Comparison of ENCODE assay signal across 16 cellular contexts in the genomic region with DNA sequence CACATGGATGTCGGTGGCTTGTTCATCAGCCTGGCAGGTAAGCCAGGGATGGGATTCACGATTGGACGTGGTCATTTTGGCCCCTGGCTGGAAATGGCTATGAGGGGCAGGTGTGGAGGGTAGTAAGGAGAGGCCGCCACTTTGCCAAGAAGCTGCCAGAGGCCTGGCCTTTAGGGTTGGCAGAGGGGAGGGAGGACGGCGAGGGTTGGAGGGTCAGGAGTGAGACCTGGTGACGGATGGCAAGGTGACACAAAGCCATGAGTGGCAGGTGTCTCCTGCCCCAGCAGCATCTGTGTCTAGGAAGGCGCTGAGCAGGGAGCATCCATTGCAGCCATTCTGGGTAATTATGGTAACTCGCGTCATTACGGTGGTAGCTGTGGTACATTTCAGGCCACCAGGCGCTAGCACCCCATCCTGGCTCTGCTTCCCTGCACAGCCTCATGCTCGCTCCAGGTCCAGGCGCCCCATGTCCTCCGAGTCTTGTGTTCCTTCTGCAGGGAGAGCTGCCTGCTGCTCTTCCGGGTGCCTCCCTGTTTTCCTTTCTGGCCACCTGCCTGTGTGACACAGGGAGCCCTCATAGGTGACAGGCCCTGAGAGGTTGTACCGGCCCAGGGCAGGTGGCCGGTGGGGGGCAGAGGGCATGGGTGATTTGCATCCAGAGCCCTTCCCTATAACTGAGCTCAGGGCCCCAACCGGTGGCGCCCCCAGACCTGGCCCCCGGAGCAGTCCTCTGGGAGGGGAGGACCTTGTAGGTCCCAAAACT. TPM values are rescaled to one million over a fixed set of nuclear protein-coding genes. Genes with fewer than 3 reads are reported as not detected.
DNase-seq lines count a peak whose midpoint lies in the region; ATAC-seq and TF ChIP-seq lines count a peak whose summit lies in the region.
"Had no signal": no experiment of that assay in that cellular context is flagged by ENCODE, and none has a peak within 500 bp of the region (broad histone marks: within the 10 kb centered on the region; RNA-seq: fewer than 3 reads in every experiment).

No MANE protein-coding gene starts in this region.

- no peak overlapping the region for H4K5ac ChIP-seq in mesendoderm (ENCODE audit: low read length)

- peak overlapping the region; percentile 74 for H3K4me3 Mint-ChIP-seq in CD4-positive, alpha-beta T cell
- H3K4me3 Mint-ChIP-seq in HFFc6, result no peak overlapping the region
- no peak overlapping the region for H3K4me3 Mint-ChIP-seq in nephron progenitor cell

- H3K27me3 ChIP-seq in CD4-positive, alpha-beta T cell (ENCODE audit: control insufficient read depth, insufficient read depth, low read length), result peaks cover 3% of the 10 kb centered on the region
- no peaks in the 10 kb centered on the region for H3K27me3 ChIP-seq in mesendoderm (ENCODE audit: insufficient read depth, low read length, poor library complexity)

- H3K79me2 ChIP-seq in mesendoderm (ENCODE audit: control insufficient read depth, insufficient read depth, low read length), result peaks cover 7% of the 10 kb centered on the region
- H3K79me2 ChIP-seq: parathyroid adenoma had no signal

- H3K4me1 Mint-ChIP-seq in CD4-positive, alpha-beta T cell (ENCODE audit: low read depth), result peaks cover 62% of the 10 kb centered on the region
- H3K4me1 Mint-ChIP-seq in HFFc6 (ENCODE audit: low read depth) (peaks cover 61% of the 10 kb centered on the region), nephron progenitor cell (peaks cover 66% of the 10 kb centered on the region)

- POLR2A ChIA-PET in CD4-positive, alpha-beta T cell (lab: Charles Lee), result interaction anchor here (1.5 to 1.6 kb wide), 2 partner anchors 14 to 134 kb away, joined by 4 to 5 read pairs; partner anchors contain the start of gene KXD1

- no peak for ATAC-seq in CD4-positive, alpha-beta T cell (ENCODE audit: poor library complexity)
- ATAC-seq in GM18870 (IDR thresholded peaks at IDR 0.05; ENCODE audit: unreplicated experiment) (no peak), GM18519 (IDR thresholded peaks at IDR 0.05; ENCODE audit: low FRiP score, unreplicated experiment) (no peak)
- ATAC-seq: stimulated activated naive CD8-positive, alpha-beta T cell treated with anti-CD3 and anti-CD28 coated beads, Interleukin-15, amount 100 ng/mL, for 72 hours had no signal

- no peak overlapping the region for H2AK5ac ChIP-seq in mesendoderm (ENCODE audit: low read length)

- no peaks in the 10 kb centered on the region for H3K36me3 ChIP-seq in mesendoderm (ENCODE audit: control insufficient read depth, insufficient read depth, low read length)

- no peak for DNase-seq in CD4-positive, alpha-beta T cell
- DNase-seq in HFFc6 (no peak), cerebellar cortex (ENCODE audit: low spot score) (peak; percentile 28), nephron progenitor cell (no peak), mesendoderm (no peak), NCI-H226 (no peak)
- DNase-seq: foreskin fibroblast; HCEC 1CT; kidney glomerular epithelial cell; NCI-H146; SIG-M5; stimulated activated naive CD8-positive, alpha-beta T cell treated with anti-CD3 and anti-CD28 coated beads, Interleukin-15, amount 100 ng/mL, for 72 hours had no signal

- H2BK5ac ChIP-seq in mesendoderm (ENCODE audit: low read length), result no peak overlapping the region

- peaks cover 5% of the 10 kb centered on the region for H3K27me3 Mint-ChIP-seq in CD4-positive, alpha-beta T cell
- H3K27me3 Mint-ChIP-seq in HFFc6 (ENCODE audit: insufficient read depth) (peaks cover 4% of the 10 kb centered on the region), nephron progenitor cell (ENCODE audit: low read depth, poor library complexity) (no peaks in the 10 kb centered on the region)

- H3K23ac ChIP-seq in mesendoderm (ENCODE audit: low read length), result no peak overlapping the region

- no peak overlapping the region for H3K4me2 ChIP-seq in mesendoderm (ENCODE audit: low read length)

- H3K9ac ChIP-seq in mesendoderm (ENCODE audit: low read length), result no peak overlapping the region
- H3K9ac ChIP-seq: parathyroid adenoma had no signal

- H2BK15ac ChIP-seq in mesendoderm (replicated peaks; ENCODE audit: low read depth), result no peak overlapping the region

- H3K36me3 Mint-ChIP-seq in CD4-positive, alpha-beta T cell (ENCODE audit: low read depth), result no peaks in the 10 kb centered on the region
- no peaks in the 10 kb centered on the region for H3K36me3 Mint-ChIP-seq in HFFc6 (ENCODE audit: low read depth)
- no peaks in the 10 kb centered on the region for H3K36me3 Mint-ChIP-seq in nephron progenitor cell (ENCODE audit: low read depth)

- peaks cover 4% of the 10 kb centered on the region for H3K4me1 ChIP-seq in mesendoderm (ENCODE audit: control insufficient read depth, low read depth, low read length)

- intact Hi-C loops in CD4-positive, alpha-beta T cell (cut with DNase I, micrococcal nuclease), result no loop called here

- no peak for TF ChIP-seq CTCF in CD4-positive, alpha-beta T cell (IDR thresholded peaks at IDR 0.05)
- TF ChIP-seq CTCF in HFFc6 (IDR thresholded peaks at IDR 0.05), result no peak
- TF ChIP-seq CTCF in nephron progenitor cell (IDR thresholded peaks at IDR 0.05), result no peak

- H3K9me3 ChIP-seq in CD4-positive, alpha-beta T cell (ENCODE audit: control insufficient read depth, low read length), result no peaks in the 10 kb centered on the region

- no peak overlapping the region for H4K8ac ChIP-seq in mesendoderm (ENCODE audit: low read depth, low read length)

- H3K56ac ChIP-seq in mesendoderm (ENCODE audit: low read length), result no peak overlapping the region

- peak overlapping the region; percentile 77 for H3K27ac Mint-ChIP-seq in CD4-positive, alpha-beta T cell
- H3K27ac Mint-ChIP-seq in HFFc6 (peak overlapping the region; percentile 53; the same call in 1 of the 2 replicates), nephron progenitor cell (peak overlapping the region; percentile 54)
- H3K27ac Mint-ChIP-seq: stimulated activated naive CD8-positive, alpha-beta T cell treated with anti-CD3 and anti-CD28 coated beads, Interleukin-15, amount 100 ng/mL, for 72 hours had no signal

- peaks cover 8% of the 10 kb centered on the region for H3K79me1 ChIP-seq in mesendoderm (ENCODE audit: low read length)

- CTCF ChIA-PET in CD4-positive, alpha-beta T cell (lab: Charles Lee), result interaction anchor here (0.5 to 1.7 kb wide), 2 partner anchors 144 to 295 kb away, joined by 3 to 4 read pairs; no protein-coding TSS in a partner anchor

- no peak overlapping the region for H2BK120ac ChIP-seq in mesendoderm (ENCODE audit: low read depth, low read length)

- WGBS in mesendoderm (ENCODE audit: extremely low coverage, insufficient coverage, low lambda C conversion rate), result no CpG with 5 or more reads among the region's 21 CpGs

- H3K18ac ChIP-seq in mesendoderm (ENCODE audit: low read length), result no peak overlapping the region

- H3K9me3 Mint-ChIP-seq in CD4-positive, alpha-beta T cell, result no peaks in the 10 kb centered on the region
- H3K9me3 Mint-ChIP-seq in HFFc6 (no peaks in the 10 kb centered on the region), nephron progenitor cell (no peaks in the 10 kb centered on the region)
- H3K9me3 Mint-ChIP-seq: stimulated activated naive CD8-positive, alpha-beta T cell treated with anti-CD3 and anti-CD28 coated beads, Interleukin-15, amount 100 ng/mL, for 72 hours had no signal

- H3K27ac ChIP-seq in CD4-positive, alpha-beta T cell (ENCODE audit: low read depth, low read length), result no peak overlapping the region
- H3K27ac ChIP-seq in mesendoderm (ENCODE audit: low read depth, low read length), result no peak overlapping the region
- H3K27ac ChIP-seq: parathyroid adenoma, VCaP had no signal

- no peak overlapping the region for H3K4me3 ChIP-seq in mesendoderm (ENCODE audit: low read length)

- no peak overlapping the region for H3K4ac ChIP-seq in mesendoderm (ENCODE audit: low read depth, low read length)

RNA-seq across cellular contexts. Expression of gene SSBP4, which starts 4.2 kb away (rescaled TPM):
- total RNA-seq in CD4-positive, alpha-beta T cell, result 10 to 100 TPM; 44.0 to 50.9 TPM
- total RNA-seq in HFFc6 (2021; fragmentation: NEBNext Ultra II Directional; extraction: Animal tissue kit (Norgen Biotek cat#: 25700)), result 10 to 100 TPM; 76.4 to 84.3 (median 80.4) TPM
- 35.0 TPM for polyA plus RNA-seq in mesendoderm (2013, experiment 1 of 2)
- polyA plus RNA-seq in mesendoderm (2013, experiment 2 of 2), result 35.5 TPM

RNA-seq across cellular contexts. Expression of gene ISYNA1, which starts 14.5 kb away (rescaled TPM):
- 10 to 100 TPM; 34.1 to 41.3 TPM for total RNA-seq in CD4-positive, alpha-beta T cell
- 1 to 10 TPM; 2.3 to 3.7 (median 3.2) TPM for total RNA-seq in HFFc6 (2021; fragmentation: NEBNext Ultra II Directional; extraction: Animal tissue kit (Norgen Biotek cat#: 25700))
- 76.6 TPM for polyA plus RNA-seq in mesendoderm (2013, experiment 1 of 2)
- 79.2 TPM for polyA plus RNA-seq in mesendoderm (2013, experiment 2 of 2)

RNA-seq across cellular contexts. Expression of gene LRRC25, which starts 26.0 kb away (rescaled TPM):
- total RNA-seq in CD4-positive, alpha-beta T cell, result under 1 TPM; 0.82 to 0.92 TPM
- not detected for total RNA-seq in HFFc6 (2021; fragmentation: NEBNext Ultra II Directional; extraction: Animal tissue kit (Norgen Biotek cat#: 25700))
- polyA plus RNA-seq in mesendoderm (2013, experiment 1 of 2), result not detected
- 0.03 TPM for polyA plus RNA-seq in mesendoderm (2013, experiment 2 of 2)

RNA-seq across cellular contexts. Expression of gene GDF15, which starts 37.5 kb away (rescaled TPM):
- total RNA-seq in CD4-positive, alpha-beta T cell, result not detected
- 10 to 100 TPM; 21.3 to 36.9 (median 24.9) TPM for total RNA-seq in HFFc6 (2021; fragmentation: NEBNext Ultra II Directional; extraction: Animal tissue kit (Norgen Biotek cat#: 25700))
- polyA plus RNA-seq in mesendoderm (2013, experiment 1 of 2), result 2.1 TPM
- polyA plus RNA-seq in mesendoderm (2013, experiment 2 of 2), result 1.8 TPM

Comparison
In these comparisons a context has a peak if more than half of its experiments do, and no peak if none do; other contexts are left out.
1. RNA of gene ISYNA1, which starts 14.5 kb away (total RNA-seq): 34.1 to 41.3 TPM in CD4-positive, alpha-beta T cell; 2.3 to 3.7 TPM in HFFc6; every median in the first group is over 4 times any median in the second.
2. Peak in every context shown above with its lines, with median percentiles within 50 percentile points of each other: H3K27ac Mint-ChIP-seq.